1 cellular context compared by ENCODE assay signal in genomic region chr13:37870895-37871550, GRCh38.
TF ChIP-seq lines count a peak whose summit lies in the region.

No MANE protein-coding gene starts in this region.

TF ChIP-seq in SK-N-SH treated with all-trans-retinoic acid at 6 μM for 48 hours, 23 proteins besides CTCF, POLR2A, EP300 and RAD21 (continued from another document):
- TF ChIP-seq TSHZ2 (CRISPR knock-in tag; IDR thresholded peaks at IDR 0.05) (no peak), ZFP3 (CRISPR knock-in tag; IDR thresholded peaks at IDR 0.05) (no peak), ZNF70 (CRISPR knock-in tag; IDR thresholded peaks at IDR 0.05) (no peak), OSR1 (CRISPR knock-in tag; IDR thresholded peaks at IDR 0.05) (no peak)
